In genomic region chr10:99791831-99792230, GRCh38 we compare ENCODE assay signal across 24 cellular contexts.
"Had no signal": no experiment of that assay in that cellular context is flagged by ENCODE, and none has a peak within 500 bp of the region (broad histone marks: within the 10 kb centered on the region; RNA-seq: fewer than 3 reads in every experiment).

No MANE protein-coding gene starts in this region.

- H2AFZ ChIP-seq: hepatocyte had no signal

- ATAC-seq: effector memory CD8-positive, alpha-beta T cell; esophagus mucosa; foreskin keratinocyte; gastroesophageal sphincter; heart left ventricle; left cardiac atrium; left lung; left ventricle myocardium superior; lower lobe of right lung; mucosa of descending colon had no signal

- H3K27ac ChIP-seq: colonic mucosa, epithelial cell of prostate, foreskin keratinocyte, gastroesophageal sphincter, heart left ventricle, hepatocyte, left lung, lower lobe of right lung had no signal

- H3K27me3 ChIP-seq: colonic mucosa, foreskin keratinocyte, gastroesophageal sphincter, heart left ventricle, hepatocyte, left lung had no signal

- H3K36me3 ChIP-seq: colonic mucosa, heart left ventricle, left lung, lower lobe of right lung had no signal

- DNase-seq: colonic mucosa; cortex of kidney; effector CD8-positive, alpha-beta T cell; effector memory CD8-positive, alpha-beta T cell; endodermal cell; erythroblast; foreskin keratinocyte; heart left ventricle; hypothalamus; immature natural killer cell; islet precursor cell; left cardiac atrium; left lung; left ventricle myocardium superior; lower lobe of right lung; mesenchymal stem cell; mucosa of descending colon; naive B cell had no signal

- H3K4me3 ChIP-seq: colonic mucosa, gastroesophageal sphincter, heart left ventricle, hepatocyte, left lung, lower lobe of right lung, mucosa of descending colon had no signal

- H3K9me3 ChIP-seq: colonic mucosa, gastroesophageal sphincter, heart left ventricle, left lung, lower lobe of right lung, mucosa of descending colon had no signal

- H3K4me1 ChIP-seq: colonic mucosa, foreskin keratinocyte, left lung, lower lobe of right lung had no signal

- H3K4me2 ChIP-seq: hepatocyte had no signal

- FAIRE-seq: endometrium, frontal cortex had no signal
